Comparison of ENCODE assay signal across 22 cellular contexts in the genomic region with DNA sequence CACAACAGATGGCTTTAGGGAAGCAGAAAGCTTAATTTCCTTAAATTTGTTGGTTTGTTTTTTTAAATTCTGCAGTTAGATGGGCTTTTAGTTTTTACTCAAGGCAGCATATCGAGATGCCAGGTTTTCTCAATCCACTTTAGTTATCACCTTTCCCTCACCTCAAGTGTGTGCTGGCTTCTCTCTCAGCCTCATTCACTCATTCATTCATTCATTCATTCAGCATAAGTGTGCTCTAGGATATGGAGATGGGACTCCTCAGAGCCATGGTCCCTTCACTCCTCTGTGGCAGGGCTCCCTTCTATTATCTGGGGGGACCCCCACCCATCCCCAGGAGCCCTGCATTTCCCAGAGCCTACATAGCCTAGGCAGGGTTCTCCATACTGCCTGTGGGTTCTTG. TPM values are rescaled to one million over a fixed set of nuclear protein-coding genes. Genes with fewer than 3 reads are reported as not detected.
A peak's percentile ranks its signal among the peaks of the same experiment; 100 is the strongest.
DNase-seq lines count a peak whose midpoint lies in the region; ATAC-seq, FAIRE-seq and TF ChIP-seq lines count a peak whose summit lies in the region.
"Had no signal": no experiment of that assay in that cellular context is flagged by ENCODE, and none has a peak within 500 bp of the region (broad histone marks: within the 10 kb centered on the region; RNA-seq: fewer than 3 reads in every experiment).

No MANE protein-coding gene starts in this region.

- no peak for DNase-seq in HepG2 (ENCODE audit: low spot score)
- DNase-seq in right lobe of liver, result no peak
- peak; percentile 16 for DNase-seq in Karpas-422
- DNase-seq in osteoblast (ENCODE audit: insufficient read length, low spot score, missing footprints), result peak; percentile 8
- DNase-seq in GM23248, result no peak
- no peak for DNase-seq in uterus
- DNase-seq in WERI-Rb-1, result no peak
- no peak for DNase-seq in mucosa of gallbladder (ENCODE audit: low spot score)
- DNase-seq: CD4-positive, CD25-positive, alpha-beta regulatory T cell; DMS153; NCI-H1092 treated with DMSO at 0.1 percent for 48 hours; NCI-H1436 treated with DMSO at 0.1 percent for 48 hours; NCI-H1930; NCI-H2227 treated with DMSO at 0.1 percent for 48 hours; NCI-H510A treated with DMSO at 0.1 percent for 48 hours; NCI-H748 treated with DMSO at 0.1 percent for 48 hours; PC-9; RPMI8226; SHP77 had no signal

- H3K4me1 ChIP-seq in HepG2 (ENCODE audit: insufficient read depth, low read length) (peaks cover 29% of the 10 kb centered on the region), right lobe of liver (peaks cover 0 to 5% (median 0%) of the 10 kb centered on the region in 4 donors), Karpas-422 (ENCODE audit: low read length) (peaks cover 10% of the 10 kb centered on the region), osteoblast (ENCODE audit: insufficient read depth, low read length) (no peaks in the 10 kb centered on the region), GM23248 (ENCODE audit: insufficient read depth) (no peaks in the 10 kb centered on the region), uterus (no peaks in the 10 kb centered on the region)
- H3K4me1 ChIP-seq: HAP-1 had no signal

- peaks cover 37 to 81% of the 10 kb centered on the region in 2 experiments for H3K36me3 ChIP-seq in HepG2 (replicated peaks in 1 of 2; ENCODE audit: control insufficient read depth in 1 of 2, insufficient read depth in 2 of 2, low read length in 2 of 2)
- peaks cover 0 to 20% (median 0%) of the 10 kb centered on the region in 4 donors for H3K36me3 ChIP-seq in right lobe of liver
- no peaks in the 10 kb centered on the region for H3K36me3 ChIP-seq in Karpas-422 (ENCODE audit: insufficient read depth, low read length)
- no peaks in the 10 kb centered on the region for H3K36me3 ChIP-seq in osteoblast (ENCODE audit: insufficient read depth, low read length)
- H3K36me3 ChIP-seq in GM23248 (ENCODE audit: low read depth), result no peaks in the 10 kb centered on the region
- no peaks in the 10 kb centered on the region for H3K36me3 ChIP-seq in uterus
- H3K36me3 ChIP-seq in WERI-Rb-1, result no peaks in the 10 kb centered on the region
- H3K36me3 ChIP-seq: HAP-1 had no signal

- H3K27me3 ChIP-seq in HepG2 (ENCODE audit: control insufficient read depth in 1 of 2, insufficient read depth in 2 of 2, low read length in 2 of 2) (no peaks in the 10 kb centered on the region), right lobe of liver (no peaks in the 10 kb centered on the region), Karpas-422 (ENCODE audit: low read length) (no peaks in the 10 kb centered on the region), osteoblast (ENCODE audit: insufficient read depth, low read length) (no peaks in the 10 kb centered on the region), GM23248 (replicated peaks; ENCODE audit: insufficient read depth) (no peaks in the 10 kb centered on the region), uterus (no peaks in the 10 kb centered on the region), WERI-Rb-1 (ENCODE audit: insufficient read depth, low read depth, severe bottlenecking) (no peaks in the 10 kb centered on the region)

- H3F3A ChIP-seq in GM23248 (ENCODE audit: insufficient read depth), result no peaks in the 10 kb centered on the region

- 97% methylated on average over 1 of the region's 1 CpG for WGBS in HepG2 (ENCODE audit: low lambda C conversion rate)
- WGBS in right lobe of liver (ENCODE audit: insufficient coverage, low coverage, low lambda C conversion rate, missing lambda C conversion rate), result no CpG with 5 or more reads among the region's 1 CpG
- WGBS in GM23248 (ENCODE audit: low coverage in 1 of 2, low lambda C conversion rate in 2 of 2, missing lambda C conversion rate in 2 of 2), 2 experiments, result 91 to 100% methylated on average over 1 of the region's 1 CpG

- H3K9me3 ChIP-seq in HepG2 (ENCODE audit: low read length) (no peaks in the 10 kb centered on the region), right lobe of liver (no peaks in the 10 kb centered on the region), Karpas-422 (ENCODE audit: low read length) (no peaks in the 10 kb centered on the region), osteoblast (ENCODE audit: low read depth, low read length) (no peaks in the 10 kb centered on the region), GM23248 (ENCODE audit: low read depth) (no peaks in the 10 kb centered on the region), uterus (no peaks in the 10 kb centered on the region), WERI-Rb-1 (ENCODE audit: severe bottlenecking) (no peaks in the 10 kb centered on the region)
- H3K9me3 ChIP-seq: HAP-1 had no signal

- TF ChIP-seq EP300 in HepG2 (IDR thresholded peaks at IDR 0.05; ENCODE audit: low read depth in 2 of 2, low read length in 2 of 2) (no peak), HepG2 (CRISPR knock-in tag; IDR thresholded peaks at IDR 0.05; ENCODE audit: borderline replicate concordance) (no peak)

- ATAC-seq in HepG2, result no peak
- no peak for ATAC-seq in right lobe of liver

- intact Hi-C loops in HepG2 (cut with micrococcal nuclease; ENCODE audit: unreplicated experiment) (no loop called here), right lobe of liver (cut with DNase I) (no loop called here), uterus (cut with DNase I; ENCODE audit: low total_unique reads) (no loop called here)

- CTCF ChIA-PET in HepG2 (lab: Yijun Ruan, JAX; ENCODE audit: low intra/inter-chr PET ratio, low total read pairs), result no interaction called here

- TF ChIP-seq POLR2A in HepG2 (IDR thresholded peaks at IDR 0.05; ENCODE audit: insufficient read depth in 1 of 2, low read depth in 2 of 2, low read length in 2 of 2) (no peak), right lobe of liver (IDR thresholded peaks at IDR 0.05) (no peak), uterus (IDR thresholded peaks at IDR 0.05) (no peak)

- BruUV-seq in HepG2 (replicated peaks; lab: Mats Ljungman, UMichigan), result no TSS peak

- H4K20me1 ChIP-seq in HepG2 (ENCODE audit: insufficient read depth, low read length) (no peaks in the 10 kb centered on the region), Karpas-422 (ENCODE audit: insufficient read depth, low read depth, low read length) (no peaks in the 10 kb centered on the region), osteoblast (ENCODE audit: insufficient read depth, low read length) (no peaks in the 10 kb centered on the region), GM23248 (ENCODE audit: insufficient read depth) (no peaks in the 10 kb centered on the region)

- H3K9ac ChIP-seq in HepG2 (ENCODE audit: insufficient read depth, low read depth, low read length) (no peak overlapping the region), Karpas-422 (ENCODE audit: low read length) (no peak overlapping the region), GM23248 (no peak overlapping the region)

- no peaks in the 10 kb centered on the region for H3K9me2 ChIP-seq in Karpas-422 (replicated peaks; ENCODE audit: insufficient read depth, low read length)
- H3K9me2 ChIP-seq in GM23248 (ENCODE audit: insufficient read depth), result no peaks in the 10 kb centered on the region

- H2AFZ ChIP-seq in HepG2 (ENCODE audit: low read length) (no peak overlapping the region), Karpas-422 (ENCODE audit: low read length) (no peak overlapping the region), osteoblast (ENCODE audit: low read length) (no peak overlapping the region), GM23248 (no peak overlapping the region)
- H2AFZ ChIP-seq: PC-9 had no signal

- TF ChIP-seq CTCF in HepG2 (CRISPR knock-in tag; IDR thresholded peaks at IDR 0.05) (no peak), right lobe of liver (IDR thresholded peaks at IDR 0.05) (no peak), osteoblast (IDR thresholded peaks at IDR 0.05; ENCODE audit: extremely low read depth, low read depth, low read length) (no peak), uterus (IDR thresholded peaks at IDR 0.05) (no peak), WERI-Rb-1 (IDR thresholded peaks at IDR 0.05; ENCODE audit: low read depth, low read length) (no peak)

- in situ Hi-C loops in HepG2 (cut with HindIII; ENCODE audit: extremely low pct_ligation_motif_present, low pct_unique_long_range_greater_than_20kb), result no loop called here
- in situ Hi-C loops in GM23248 (cut with MboI), result no loop called here

- H3K4me2 ChIP-seq in HepG2 (ENCODE audit: low read depth, low read length), result no peak overlapping the region
- no peak overlapping the region for H3K4me2 ChIP-seq in Karpas-422 (ENCODE audit: low read depth, low read length, poor library complexity, severe bottlenecking)
- H3K4me2 ChIP-seq in osteoblast (ENCODE audit: insufficient read depth, low read length), result no peak overlapping the region
- no peak overlapping the region for H3K4me2 ChIP-seq in GM23248 (ENCODE audit: unreplicated experiment)
- H3K4me2 ChIP-seq: PC-9 had no signal

- H3K27ac ChIP-seq in HepG2 (ENCODE audit: extremely low read length, insufficient read depth, low read length) (no peak overlapping the region), right lobe of liver (no peak overlapping the region), Karpas-422 (ENCODE audit: low read length) (no peak overlapping the region), osteoblast (ENCODE audit: low read depth, low read length) (no peak overlapping the region), GM23248 (no peak overlapping the region), uterus (no peak overlapping the region), WERI-Rb-1 (no peak overlapping the region)
- H3K27ac ChIP-seq: PC-9 had no signal

- POLR2A ChIA-PET in HepG2 (lab: Yijun Ruan, JAX), result interaction anchor here (1.0 kb wide), 2 partner anchors 19 kb away, joined by 3 read pairs; a partner anchor contains a TSS

- TF ChIP-seq RAD21 in HepG2 (CRISPR knock-in tag; IDR thresholded peaks at IDR 0.05), result no peak

- H3K79me2 ChIP-seq in HepG2 (ENCODE audit: insufficient read depth, low read length) (no peaks in the 10 kb centered on the region), Karpas-422 (ENCODE audit: low read length) (no peaks in the 10 kb centered on the region), osteoblast (ENCODE audit: insufficient read depth, low read length) (no peaks in the 10 kb centered on the region), GM23248 (ENCODE audit: insufficient read depth) (no peaks in the 10 kb centered on the region)

- H3K4me3 ChIP-seq in HepG2 (replicated peaks in 1 of 3; ENCODE audit: insufficient read depth in 1 of 3, low read depth in 2 of 3, low read length in 3 of 3) (no peak overlapping the region), right lobe of liver (no peak overlapping the region), Karpas-422 (ENCODE audit: low read length) (no peak overlapping the region), osteoblast (ENCODE audit: insufficient read depth, low read length) (no peak overlapping the region), GM23248 (no peak overlapping the region), uterus (no peak overlapping the region), WERI-Rb-1 (ENCODE audit: low read depth, low read length) (no peak overlapping the region)
- H3K4me3 ChIP-seq: HAP-1, PC-9 had no signal

- no peak for FAIRE-seq in HepG2 (lab: Jason Lieb, UNC)
- FAIRE-seq: A204.1 had no signal

RNA-seq across cellular contexts. Expression of a gene that starts 19.0 kb away (rescaled TPM):
- total RNA-seq in HepG2 (2016; rRNA removed; fragmentation: Illumina TruSeq; extraction: Trizol), result 301 and 337 TPM in 2 replicates
- 59.0 and 67.7 TPM in 2 replicates for total RNA-seq in HepG2 (2016; cell fraction: cytosol; rRNA removed; fragmentation: Illumina TruSeq; extraction: Trizol; ENCODE audit: low read depth)
- total RNA-seq in HepG2 (2016; cell fraction: insoluble cytoplasmic fraction; rRNA removed; fragmentation: Illumina TruSeq; extraction: Trizol), result 281 and 313 TPM in 2 replicates
- 183 and 224 TPM in 2 replicates for total RNA-seq in HepG2 (2016; cell fraction: membrane; rRNA removed; fragmentation: Illumina TruSeq; extraction: Trizol)
- 188 and 190 TPM in 2 replicates for total RNA-seq in HepG2 (2016; cell fraction: nucleus; rRNA removed; fragmentation: Illumina TruSeq; extraction: Trizol)
- 287 and 352 TPM in 2 replicates for polyA plus RNA-seq in HepG2 (2011; rRNA removed)
- polyA plus RNA-seq in HepG2 (2011; cell fraction: cytosol; rRNA removed), result 169 and 211 TPM in 2 replicates
- 756 and 778 TPM in 2 replicates for polyA plus RNA-seq in HepG2 (2011; cell fraction: nucleus; rRNA removed)
- polyA plus RNA-seq in HepG2 (2012), result 201 and 249 TPM in 2 replicates
- 85.6 and 100 TPM in 2 replicates for polyA plus RNA-seq in HepG2 (2016; cell fraction: cytosol; fragmentation: Illumina TruSeq; extraction: Trizol; ENCODE audit: low read depth)
- 215 and 265 TPM in 2 replicates for polyA plus RNA-seq in HepG2 (2016; cell fraction: insoluble cytoplasmic fraction; fragmentation: Illumina TruSeq; extraction: Trizol; ENCODE audit: low read depth)
- polyA plus RNA-seq in HepG2 (2016; cell fraction: membrane; fragmentation: Illumina TruSeq; extraction: Trizol; ENCODE audit: low read depth), result 117 and 144 TPM in 2 replicates
- polyA plus RNA-seq in HepG2 (2016; cell fraction: nucleus; fragmentation: Illumina TruSeq; extraction: Trizol; ENCODE audit: insufficient read depth, low read depth), result 336 and 399 TPM in 2 replicates
- polyA minus RNA-seq in HepG2 (2011; rRNA and poly(A)+ RNA removed; ENCODE audit: low replicate concordance), result 0.19 and 699 TPM in 2 replicates
- 138 and 156 TPM in 2 replicates for polyA minus RNA-seq in HepG2 (2011; cell fraction: cytosol; rRNA and poly(A)+ RNA removed)
- 112 and 120 TPM in 2 replicates for polyA minus RNA-seq in HepG2 (2011; cell fraction: nucleus; rRNA and poly(A)+ RNA removed)
- total RNA-seq in right lobe of liver, result 100 to 1,000 TPM in 1 of 6 experiments, 10 to 100 TPM in 2, 1 to 10 TPM in 3; 2.1 to 118 (median 19.1) TPM
- total RNA-seq in Karpas-422 (2014; rRNA removed; shearing (Covaris generic); ENCODE audit: low replicate concordance), result not detected in 2 replicates
- total RNA-seq in osteoblast, result under 0.01 TPM in 1 of 2 replicates, not detected in the other
- not detected in 2 replicates for total RNA-seq in GM23248 (2014; rRNA removed; shearing (Covaris generic))
- not detected in 2 replicates for polyA plus RNA-seq in GM23248 (2016; fragmentation: Nextera tagmentation; extraction: Ambion mirVana)
- total RNA-seq in uterus, result under 1 TPM in 3 of 4 donors, not detected in 1; 0.28 to 0.59 (median 0.51) TPM
- 328 TPM for total RNA-seq in mucosa of gallbladder
- total RNA-seq: G401, PC-9 had no signal

RNA-seq across cellular contexts. Expression of a gene that starts 38.3 kb away (rescaled TPM):
- total RNA-seq in HepG2 (2016; rRNA removed; fragmentation: Illumina TruSeq; extraction: Trizol) (78.5 and 91.0 TPM in 2 replicates), right lobe of liver (10 to 100 TPM; 55.1 to 95.9 (median 75.6) TPM), osteoblast (53.3 and 71.7 TPM in 2 replicates), uterus (100 to 1,000 TPM in 2 of 4 donors, 10 to 100 TPM in 2; 48.8 to 198 (median 76.8) TPM), mucosa of gallbladder (184 TPM)
- total RNA-seq in HepG2 (2016; cell fraction: cytosol; rRNA removed; fragmentation: Illumina TruSeq; extraction: Trizol; ENCODE audit: low read depth), result 61.6 and 62.5 TPM in 2 replicates
- total RNA-seq in HepG2 (2016; cell fraction: insoluble cytoplasmic fraction; rRNA removed; fragmentation: Illumina TruSeq; extraction: Trizol), result 72.7 and 92.2 TPM in 2 replicates
- total RNA-seq in HepG2 (2016; cell fraction: membrane; rRNA removed; fragmentation: Illumina TruSeq; extraction: Trizol), result 98.7 and 108 TPM in 2 replicates
- 63.4 and 77.8 TPM in 2 replicates for total RNA-seq in HepG2 (2016; cell fraction: nucleus; rRNA removed; fragmentation: Illumina TruSeq; extraction: Trizol)
- polyA plus RNA-seq in HepG2 (2011; rRNA removed) (268 and 270 TPM in 2 replicates), GM23248 (2016; fragmentation: Nextera tagmentation; extraction: Ambion mirVana) (28.5 and 31.0 TPM in 2 replicates)
- polyA plus RNA-seq in HepG2 (2011; cell fraction: cytosol; rRNA removed), result 216 and 257 TPM in 2 replicates
- 595 and 749 TPM in 2 replicates for polyA plus RNA-seq in HepG2 (2011; cell fraction: nucleus; rRNA removed)
- polyA plus RNA-seq in HepG2 (2012), result 72.7 and 87.5 TPM in 2 replicates
- polyA plus RNA-seq in HepG2 (2016; cell fraction: cytosol; fragmentation: Illumina TruSeq; extraction: Trizol; ENCODE audit: low read depth), result 60.8 and 65.7 TPM in 2 replicates
- 106 and 117 TPM in 2 replicates for polyA plus RNA-seq in HepG2 (2016; cell fraction: insoluble cytoplasmic fraction; fragmentation: Illumina TruSeq; extraction: Trizol; ENCODE audit: low read depth)
- polyA plus RNA-seq in HepG2 (2016; cell fraction: membrane; fragmentation: Illumina TruSeq; extraction: Trizol; ENCODE audit: low read depth), result 114 and 123 TPM in 2 replicates
- 131 and 137 TPM in 2 replicates for polyA plus RNA-seq in HepG2 (2016; cell fraction: nucleus; fragmentation: Illumina TruSeq; extraction: Trizol; ENCODE audit: insufficient read depth, low read depth)
- 139 and 364 TPM in 2 replicates for polyA minus RNA-seq in HepG2 (2011; rRNA and poly(A)+ RNA removed; ENCODE audit: low replicate concordance)
- 88.3 and 92.0 TPM in 2 replicates for polyA minus RNA-seq in HepG2 (2011; cell fraction: cytosol; rRNA and poly(A)+ RNA removed)
- 159 and 160 TPM in 2 replicates for polyA minus RNA-seq in HepG2 (2011; cell fraction: nucleus; rRNA and poly(A)+ RNA removed)
- total RNA-seq in Karpas-422 (2014; rRNA removed; shearing (Covaris generic); ENCODE audit: low replicate concordance), result 46.3 and 72.6 TPM in 2 replicates
- total RNA-seq in GM23248 (2014; rRNA removed; shearing (Covaris generic)), result 82.7 and 119 TPM in 2 replicates

RNA-seq across cellular contexts. Expression of a gene that starts 55.9 kb away (rescaled TPM):
- total RNA-seq in HepG2 (2016; rRNA removed; fragmentation: Illumina TruSeq; extraction: Trizol) (0.21 and 0.33 TPM in 2 replicates), right lobe of liver (10 to 100 TPM in 3 of 6 experiments, 1 to 10 TPM in 3; 4.2 to 13.2 (median 11.0) TPM), osteoblast (0.29 and 0.36 TPM in 2 replicates), uterus (10 to 100 TPM in 1 of 4 donors, 1 to 10 TPM in 1, under 1 TPM in 2; 0.26 to 14.0 (median 4.2) TPM), mucosa of gallbladder (15.1 TPM)
- total RNA-seq in HepG2 (2016; cell fraction: cytosol; rRNA removed; fragmentation: Illumina TruSeq; extraction: Trizol; ENCODE audit: low read depth), result 0.26 and 0.51 TPM in 2 replicates
- total RNA-seq in HepG2 (2016; cell fraction: insoluble cytoplasmic fraction; rRNA removed; fragmentation: Illumina TruSeq; extraction: Trizol), result 0.18 and 0.22 TPM in 2 replicates
- 0.31 TPM in 2 replicates for total RNA-seq in HepG2 (2016; cell fraction: membrane; rRNA removed; fragmentation: Illumina TruSeq; extraction: Trizol)
- 0.19 and 0.71 TPM in 2 replicates for total RNA-seq in HepG2 (2016; cell fraction: nucleus; rRNA removed; fragmentation: Illumina TruSeq; extraction: Trizol)
- polyA plus RNA-seq in HepG2 (2011; rRNA removed) (2.3 and 2.5 TPM in 2 replicates), GM23248 (2016; fragmentation: Nextera tagmentation; extraction: Ambion mirVana) (0.13 and 0.16 TPM in 2 replicates)
- polyA plus RNA-seq in HepG2 (2011; cell fraction: cytosol; rRNA removed), result 1.1 and 1.2 TPM in 2 replicates
- 11.6 and 19.0 TPM in 2 replicates for polyA plus RNA-seq in HepG2 (2011; cell fraction: nucleus; rRNA removed)
- polyA plus RNA-seq in HepG2 (2012), result 1.5 and 3.8 TPM in 2 replicates
- 0.26 and 0.40 TPM in 2 replicates for polyA plus RNA-seq in HepG2 (2016; cell fraction: cytosol; fragmentation: Illumina TruSeq; extraction: Trizol; ENCODE audit: low read depth)
- 0.09 and 0.23 TPM in 2 replicates for polyA plus RNA-seq in HepG2 (2016; cell fraction: insoluble cytoplasmic fraction; fragmentation: Illumina TruSeq; extraction: Trizol; ENCODE audit: low read depth)
- polyA plus RNA-seq in HepG2 (2016; cell fraction: membrane; fragmentation: Illumina TruSeq; extraction: Trizol; ENCODE audit: low read depth), result 0.26 and 0.42 TPM in 2 replicates
- polyA plus RNA-seq in HepG2 (2016; cell fraction: nucleus; fragmentation: Illumina TruSeq; extraction: Trizol; ENCODE audit: insufficient read depth, low read depth), result 0.23 and 0.79 TPM in 2 replicates
- polyA minus RNA-seq in HepG2 (2011; rRNA and poly(A)+ RNA removed; ENCODE audit: low replicate concordance), result 0.14 and 2.9 TPM in 2 replicates
- 0.35 and 1.5 TPM in 2 replicates for polyA minus RNA-seq in HepG2 (2011; cell fraction: cytosol; rRNA and poly(A)+ RNA removed)
- polyA minus RNA-seq in HepG2 (2011; cell fraction: nucleus; rRNA and poly(A)+ RNA removed), result 3.7 and 5.4 TPM in 2 replicates
- 1.9 TPM in 1 of 2 replicates, not detected in the other for total RNA-seq in Karpas-422 (2014; rRNA removed; shearing (Covaris generic); ENCODE audit: low replicate concordance)
- not detected in 2 replicates for total RNA-seq in GM23248 (2014; rRNA removed; shearing (Covaris generic))

Comparison
In these comparisons a context has a peak if more than half of its experiments do, and no peak if none do; other contexts are left out.
1. DNase-seq: peak in Karpas-422 (single experiment) and osteoblast (single experiment); none in HepG2 (single experiment), right lobe of liver (0 of 3), GM23248 (single experiment), uterus (0 of 2), WERI-Rb-1 (single experiment) and mucosa of gallbladder (single experiment).